In the genomic region with DNA sequence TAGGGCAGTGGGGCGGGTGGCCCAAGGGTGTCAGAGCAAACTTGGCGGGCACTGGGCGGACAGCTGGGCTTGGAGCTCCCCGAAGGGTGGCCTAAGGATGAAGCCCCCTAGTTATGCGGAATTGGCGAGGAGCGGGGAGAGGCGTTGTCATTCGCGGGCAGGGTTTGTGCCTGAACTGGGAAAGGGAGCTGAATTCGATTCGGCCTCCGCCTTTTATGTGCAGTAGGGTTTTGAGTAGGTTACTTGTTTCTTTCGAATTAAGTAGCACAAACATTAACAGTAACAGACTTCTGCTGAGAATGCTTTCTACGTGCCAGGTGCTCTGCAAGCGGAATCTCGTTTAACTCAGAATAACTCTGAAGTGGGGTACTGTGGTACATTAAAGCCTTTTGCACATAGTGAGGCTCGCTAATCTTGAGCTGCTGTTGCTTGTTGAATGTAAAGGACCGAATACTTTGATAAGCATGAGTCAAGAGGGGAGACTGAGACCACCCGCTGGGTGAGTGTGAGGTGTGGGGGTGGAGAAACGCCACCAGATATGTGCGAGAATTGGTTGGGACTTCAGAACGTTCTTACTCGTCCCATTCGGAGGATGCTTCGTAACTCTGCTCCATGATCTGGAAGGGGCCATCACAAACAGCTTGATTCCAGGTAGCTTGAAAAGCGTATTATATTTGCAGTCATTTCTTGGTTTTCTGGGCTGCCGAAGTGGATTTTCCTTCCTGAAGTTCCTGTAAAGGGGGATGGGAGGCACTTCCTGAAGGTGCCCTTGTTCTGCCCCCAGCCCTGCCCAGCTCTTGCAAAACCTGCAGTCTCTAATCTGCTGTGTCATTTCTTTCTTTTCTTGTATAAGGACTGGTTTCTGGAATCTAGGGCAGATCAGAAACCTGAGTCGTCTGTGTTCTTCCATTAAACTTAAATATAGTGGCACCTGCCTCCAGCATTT, we compare ENCODE assay signal across 8 cellular contexts. TPM values are rescaled to one million over a fixed set of nuclear protein-coding genes. Genes with fewer than 3 reads are reported as not detected.
DNase-seq lines count a peak whose midpoint lies in the region; ATAC-seq and TF ChIP-seq lines count a peak whose summit lies in the region.

No MANE protein-coding gene starts in this region.

- intact Hi-C loops in activated B cell treated with CpG ODN at 0.5 μM for 24 hours (cut with micrococcal nuclease): loop anchor here (10.0 kb wide), 1 partner anchor 652 kb away; the partner anchor contains the start of gene SCAND1
- intact Hi-C loops in gastrocnemius medialis (cut with DNase I; ENCODE audit: low total_unique reads): loop anchor here (5.0 kb wide), 1 partner anchor 141 kb away; the partner anchor contains the start of gene NDRG3

- TF ChIP-seq CTCF in C4-2B (conservative IDR thresholded peaks at IDR 0.05) (no peak), activated B cell treated with CpG ODN at 0.5 μM for 24 hours (IDR thresholded peaks at IDR 0.05) (no peak), foreskin fibroblast (IDR thresholded peaks at IDR 0.05; ENCODE audit: low read depth, low read length) (no peak), gastrocnemius medialis (IDR thresholded peaks at IDR 0.05 in 4 of 5, conservative IDR thresholded peaks at IDR 0.05 in 1 of 5) (no peak)

- H3K27ac ChIP-seq in C4-2B: peak overlapping the region; percentile 92
- H3K27ac ChIP-seq in HUES64 (ENCODE audit: low read depth, low read length): peak overlapping the region; percentile 86
- peak overlapping the region; percentile 79 to 98 (median 90) for H3K27ac ChIP-seq in gastrocnemius medialis

- H3K4me3 ChIP-seq in HUES64 (ENCODE audit: low read length) (peak overlapping the region; percentile 95), foreskin fibroblast (ENCODE audit: low read depth in 1 of 2, low read length in 2 of 2) (peak overlapping the region; percentile 73 to 95), gastrocnemius medialis (peak overlapping the region; percentile 75 to 97 (median 90))

- H3K4me1 ChIP-seq in HUES64 (ENCODE audit: insufficient read depth, low read length) (peaks cover 9% of the 10 kb centered on the region), gastrocnemius medialis (peaks cover 21 to 25% of the 10 kb centered on the region in 2 donors)

- H3K27me3 Mint-ChIP-seq in activated B cell treated with CpG ODN at 0.5 μM for 24 hours: no peaks in the 10 kb centered on the region

- H3K9me3 Mint-ChIP-seq in activated B cell treated with CpG ODN at 0.5 μM for 24 hours: no peaks in the 10 kb centered on the region

- H3K9me3 ChIP-seq in HUES64 (ENCODE audit: insufficient read depth, low read depth, low read length) (no peaks in the 10 kb centered on the region), gastrocnemius medialis (no peaks in the 10 kb centered on the region)

- H3K27me3 ChIP-seq in HUES64 (ENCODE audit: insufficient read depth, low read length) (no peaks in the 10 kb centered on the region), gastrocnemius medialis (no peaks in the 10 kb centered on the region)

- in situ Hi-C loops in gastrocnemius medialis (cut with MboI; ENCODE audit: low sequenced_read_pairs in 4 of 4): loop anchor here in 3 of 4 donors (10.0 to 25.0 kb wide), 4 partner anchors 52 to 394 kb away; no protein-coding TSS in a partner anchor

- H3K36me3 ChIP-seq in HUES64 (ENCODE audit: insufficient read depth, low read length) (peaks cover 40% of the 10 kb centered on the region), gastrocnemius medialis (peaks cover 2 to 38% of the 10 kb centered on the region in 2 donors)

- TF ChIP-seq POLR2A in gastrocnemius medialis (IDR thresholded peaks at IDR 0.05) (no peak), GM18505 (IDR thresholded peaks at IDR 0.05; ENCODE audit: borderline replicate concordance, extremely low read depth, insufficient read depth, insufficient read length) (no peak)

- POLR2A ChIA-PET in activated B cell treated with CpG ODN at 0.5 μM for 24 hours (lab: Charles Lee): interaction anchor here (0.9 to 6.1 kb wide), 17 partner anchors 10 to 942 kb away, joined by 3 to 358 read pairs (median 8); partner anchors contain the start of genes AAR2, CPNE1, DSN1 and RBM12

- peaks cover 47% of the 10 kb centered on the region for H3K36me3 Mint-ChIP-seq in activated B cell treated with CpG ODN at 0.5 μM for 24 hours (ENCODE audit: low read depth)

- H3K27ac Mint-ChIP-seq in activated B cell treated with CpG ODN at 0.5 μM for 24 hours: peak overlapping the region; percentile 87

- no peak for DNase-seq in activated B cell treated with CpG ODN at 0.5 μM for 24 hours
- DNase-seq in foreskin fibroblast: peak in 1 of 2 donors; percentile 59
- peak; percentile 48 to 67 for DNase-seq in gastrocnemius medialis
- no peak for DNase-seq in NCI-H2171 (lab: John Stamatoyannopoulos, UW)
- DNase-seq in NCI-H2029 treated with DMSO at 0.1 percent for 48 hours (lab: John Stamatoyannopoulos, UW): no peak

- WGBS in HUES64: 4% methylated on average over 28 of the region's 29 CpGs

- CTCF ChIA-PET in activated B cell treated with CpG ODN at 0.5 μM for 24 hours (lab: Charles Lee): interaction anchor here (0.6 to 4.3 kb wide), 10 partner anchors 12 to 1811 kb away, joined by 3 to 47 read pairs (median 4); partner anchors contain the start of genes SLA2 and TGIF2

- peak overlapping the region; percentile 85 for H3K9ac ChIP-seq in HUES64 (ENCODE audit: low read depth, low read length)

- no peak for ATAC-seq in activated B cell treated with CpG ODN at 0.5 μM for 24 hours (ENCODE audit: low read depth)
- peak; percentile 43 to 72 for ATAC-seq in gastrocnemius medialis
- ATAC-seq in GM18505 (IDR thresholded peaks at IDR 0.05; ENCODE audit: unreplicated experiment): no peak

- peaks cover 49% of the 10 kb centered on the region for H3K4me1 Mint-ChIP-seq in activated B cell treated with CpG ODN at 0.5 μM for 24 hours

- peak overlapping the region; percentile 97 for H3K4me3 Mint-ChIP-seq in activated B cell treated with CpG ODN at 0.5 μM for 24 hours

RNA-seq across cellular contexts. Expression of gene RAB5IF, which starts 0.9 kb away (rescaled TPM):
- polyA plus RNA-seq in HUES64 (2013, experiment 1 of 2): 101 TPM
- polyA plus RNA-seq in HUES64 (2013, experiment 2 of 2): 93.9 TPM
- total RNA-seq in activated B cell treated with CpG ODN at 0.5 μM for 24 hours (54.9 and 55.7 TPM in 2 replicates), gastrocnemius medialis (100 to 1,000 TPM; 215 to 768 (median 545) TPM)

RNA-seq across cellular contexts. Expression of gene TGIF2, which starts 33.0 kb away (rescaled TPM):
- polyA plus RNA-seq in HUES64 (2013, experiment 1 of 2): 31.5 TPM
- 35.5 TPM for polyA plus RNA-seq in HUES64 (2013, experiment 2 of 2)
- total RNA-seq in activated B cell treated with CpG ODN at 0.5 μM for 24 hours (40.8 and 43.8 TPM in 2 replicates), gastrocnemius medialis (1 to 10 TPM; 1.4 to 3.9 (median 1.4) TPM)

RNA-seq across cellular contexts. Expression of gene SLA2, which starts 39.6 kb away (rescaled TPM):
- 0.10 TPM for polyA plus RNA-seq in HUES64 (2013, experiment 1 of 2)
- not detected for polyA plus RNA-seq in HUES64 (2013, experiment 2 of 2)
- total RNA-seq in activated B cell treated with CpG ODN at 0.5 μM for 24 hours: 0.59 and 0.67 TPM in 2 replicates
- not detected for total RNA-seq in gastrocnemius medialis

Comparison
In these comparisons a context has a peak if more than half of its experiments do, and no peak if none do; other contexts are left out.
1. ATAC-seq: peak in gastrocnemius medialis (2 of 2); none in activated B cell treated with CpG ODN at 0.5 μM for 24 hours (single experiment) and GM18505 (single experiment).
2. DNase-seq: peak in gastrocnemius medialis (2 of 2); none in activated B cell treated with CpG ODN at 0.5 μM for 24 hours (single experiment), NCI-H2171 (single experiment) and NCI-H2029 treated with DMSO at 0.1 percent for 48 hours (single experiment).
3. Peak in every context shown above with its lines, with median percentiles within 50 percentile points of each other: H3K27ac ChIP-seq and H3K4me3 ChIP-seq.